Comparison of ENCODE assay signal across 8 cellular contexts in the genomic region with DNA sequence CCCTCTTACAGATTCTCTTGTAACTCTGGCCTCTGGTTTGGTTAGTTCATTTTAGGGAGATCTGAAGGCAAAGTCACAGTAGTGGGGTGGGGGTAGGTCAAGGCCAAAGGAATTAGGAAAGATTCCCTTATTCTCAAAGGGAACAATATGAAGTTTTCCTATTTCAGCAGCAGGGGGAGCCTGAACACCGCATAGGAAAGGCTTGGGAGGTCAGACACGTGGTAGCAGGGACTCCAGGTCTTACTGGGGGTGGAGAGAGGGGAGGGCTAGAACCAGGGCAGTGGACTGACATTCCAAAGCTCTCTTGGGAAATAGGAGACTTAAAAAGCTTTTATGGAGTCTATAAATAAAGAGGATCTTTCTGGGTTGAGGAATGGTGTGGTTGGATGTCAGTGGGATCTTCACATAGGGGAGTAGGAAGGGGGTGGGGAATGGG. TPM values are rescaled to one million over a fixed set of nuclear protein-coding genes. Genes with fewer than 3 reads are reported as not detected.
DNase-seq lines count a peak whose midpoint lies in the region; ATAC-seq and TF ChIP-seq lines count a peak whose summit lies in the region.

No MANE protein-coding gene starts in this region.

- peak overlapping the region; percentile 97 to 98 for H3K4me3 Mint-ChIP-seq in H9

- H2BK5ac ChIP-seq in H9 (ENCODE audit: insufficient read length, low read length) = no peak overlapping the region

- peak; percentile 74 for TF ChIP-seq CTCF in AG09319 (IDR thresholded peaks at IDR 0.05; ENCODE audit: low read depth, low read length)
- peak; percentile 86 for TF ChIP-seq CTCF in H9 (conservative IDR thresholded peaks at IDR 0.05)

- no peaks in the 10 kb centered on the region for H4K20me1 ChIP-seq in H9 (ENCODE audit: control insufficient read depth, insufficient read depth, insufficient read length)

- no peak overlapping the region for H4K8ac ChIP-seq in H9 (replicated peaks; ENCODE audit: insufficient read length, low read depth, low read length)

- no peak overlapping the region for H2BK20ac ChIP-seq in H9 (ENCODE audit: low read depth, low read length, poor library complexity, severe bottlenecking)

- H3K27ac Mint-ChIP-seq in H9 = peak overlapping the region; percentile 74 to 99 (median 94)

- H3K27me3 Mint-ChIP-seq in H9 (ENCODE audit: low read depth) = peaks cover 2% of the 10 kb centered on the region; the same call in 1 of the 2 replicates

- H3K4me1 ChIP-seq in H9 (ENCODE audit: insufficient read depth, low read length) = no peaks in the 10 kb centered on the region; the same call in 1 of the 2 replicates
- peaks cover 19 to 20% of the 10 kb centered on the region in 2 donors for H3K4me1 ChIP-seq in duodenal mucosa (ENCODE audit: control insufficient read depth in 1 of 2, insufficient read depth in 2 of 2, low read length in 2 of 2)

- H3K27me3 ChIP-seq in H9 (ENCODE audit: insufficient read depth, low read length) = no peaks in the 10 kb centered on the region
- H3K27me3 ChIP-seq in duodenal mucosa (ENCODE audit: control insufficient read depth in 1 of 2, insufficient read depth in 2 of 2, low read length in 2 of 2) = no peaks in the 10 kb centered on the region

- no peak overlapping the region for H3K27ac ChIP-seq in H9 (ENCODE audit: insufficient read length, low read depth, low read length)
- peak overlapping the region; percentile 92 for H3K27ac ChIP-seq in duodenal mucosa (ENCODE audit: low read depth, low read length)

- H2AFZ ChIP-seq in H9 (ENCODE audit: low read length) = no peak overlapping the region

- peaks cover 3% of the 10 kb centered on the region; the same call in 1 of the 2 replicates for H3K79me2 ChIP-seq in H9 (ENCODE audit: insufficient read depth, low read length)

- H3K36me3 Mint-ChIP-seq in H9 (ENCODE audit: insufficient read depth in 1 of 3, low read depth in 3 of 3) = peaks cover 27 to 44% (median 37%) of the 10 kb centered on the region in 3 experiments

- H2BK15ac ChIP-seq in H9 (ENCODE audit: low read depth, low read length) = no peak overlapping the region

- DNase-seq in AG09319 (ENCODE audit: extremely low read depth, low read depth) = peak; percentile 81
- DNase-seq in H9 = peak; percentile 90
- peak; percentile 57 for DNase-seq in NCI-H510A (lab: John Stamatoyannopoulos, UW)
- peak; percentile 71 for DNase-seq in activated CD4-positive, alpha-beta T cell treated with anti-CD3 and anti-CD28 coated beads for 48 hours
- peak; percentile 85 for DNase-seq in left lobe of liver (ENCODE audit: low spot score)
- DNase-seq in stimulated activated CD4-positive, alpha-beta T cell treated with anti-CD3 and anti-CD28 coated beads, Interleukin-4, amount 100 ng/mL, for 1 hour = peak; percentile 54

- no peak overlapping the region for H4K5ac ChIP-seq in H9 (ENCODE audit: insufficient read length, low read depth, low read length)

- H3K4me2 ChIP-seq in H9 (ENCODE audit: insufficient read depth, insufficient read length, low read length) = peak overlapping the region; percentile 70

- peaks cover 25 to 27% of the 10 kb centered on the region in 2 experiments for H3K4me1 Mint-ChIP-seq in H9

- no peak overlapping the region for H3K56ac ChIP-seq in H9 (ENCODE audit: insufficient read length, low read depth, low read length)

- peak overlapping the region in 1 of 2 donors; percentile 90 for H3K4me3 ChIP-seq in duodenal mucosa (ENCODE audit: low read depth in 1 of 2, low read length in 2 of 2)

- no peak overlapping the region for H3K23ac ChIP-seq in H9 (ENCODE audit: insufficient read length, low read depth, low read length)

- no peaks in the 10 kb centered on the region for H3K79me1 ChIP-seq in H9 (ENCODE audit: insufficient read depth, low read depth, low read length, poor library complexity, severe bottlenecking)

- no peak overlapping the region for H3K14ac ChIP-seq in H9 (ENCODE audit: insufficient read depth, low read length)

- H2BK12ac ChIP-seq in H9 (ENCODE audit: insufficient read length, low read depth, low read length) = no peak overlapping the region

- H3K23me2 ChIP-seq in H9 (ENCODE audit: insufficient read length, low read depth, low read length, poor library complexity, severe bottlenecking) = peaks cover 8% of the 10 kb centered on the region

- H3K18ac ChIP-seq in H9 (ENCODE audit: insufficient read length, low read depth, low read length) = no peak overlapping the region

- peaks cover 0 to 26% of the 10 kb centered on the region in 2 donors for H3K36me3 ChIP-seq in duodenal mucosa (ENCODE audit: control insufficient read depth in 1 of 2, insufficient read depth in 2 of 2, low read length in 2 of 2)

- H3K4ac ChIP-seq in H9 (ENCODE audit: low read depth, low read length) = no peak overlapping the region

- H4K91ac ChIP-seq in H9 (ENCODE audit: insufficient read length, low read depth, low read length) = no peak overlapping the region

- no peak overlapping the region for H3T11ph ChIP-seq in H9 (ENCODE audit: low read length)

- H3K9ac ChIP-seq in H9 (ENCODE audit: extremely low read depth, insufficient read length, low read length) = peak overlapping the region; percentile 61
- H3K9ac ChIP-seq in duodenal mucosa (ENCODE audit: low read depth in 1 of 2, low read length in 2 of 2) = peak overlapping the region in 1 of 2 donors; percentile 93

- peaks cover 3 to 7% of the 10 kb centered on the region in 2 experiments; a peak in 2 of 5 replicates for H3K9me3 Mint-ChIP-seq in H9

- H2AK5ac ChIP-seq in H9 (ENCODE audit: insufficient read length, low read length) = no peak overlapping the region

- H3K9me3 ChIP-seq in H9 (ENCODE audit: control insufficient read depth, low read depth, low read length) (no peaks in the 10 kb centered on the region), duodenal mucosa (ENCODE audit: control insufficient read depth in 1 of 2, low read length in 2 of 2) (no peaks in the 10 kb centered on the region)

- H2BK120ac ChIP-seq in H9 (ENCODE audit: low read depth, low read length, poor library complexity, severe bottlenecking) = no peak overlapping the region

- ATAC-seq in left lobe of liver = peak; percentile 55
- ATAC-seq in GM21529 (IDR thresholded peaks at IDR 0.05; ENCODE audit: unreplicated experiment) = no peak

- WGBS in H9 (ENCODE audit: extremely low coverage, insufficient read length, low lambda C conversion rate) = no CpG with 5 or more reads among the region's 2 CpGs

RNA-seq across cellular contexts. Expression of a gene that starts 1.3 kb away (rescaled TPM):
- total RNA-seq in H9 (2021) (8.9 and 9.4 TPM in 2 replicates), left lobe of liver (4.6 TPM)

RNA-seq across cellular contexts. Expression of a gene that starts 2.9 kb away (rescaled TPM):
- total RNA-seq in H9 (2021) = 4,637 and 4,685 TPM in 2 replicates
- 1,359 TPM for total RNA-seq in left lobe of liver

RNA-seq across cellular contexts. Expression of a gene that starts 8.7 kb away (rescaled TPM):
- total RNA-seq in H9 (2021) = 111 and 112 TPM in 2 replicates
- total RNA-seq in left lobe of liver = 62.2 TPM

RNA-seq across cellular contexts. Expression of a gene that starts 15.0 kb away (rescaled TPM):
- total RNA-seq in H9 (2021) = 248 TPM in 2 replicates
- total RNA-seq in left lobe of liver = 32.3 TPM

RNA-seq across cellular contexts. Expression of a gene that starts 33.0 kb away (rescaled TPM):
- total RNA-seq in H9 (2021) = 165 and 168 TPM in 2 replicates
- total RNA-seq in left lobe of liver = 6.5 TPM
